14 cellular contexts compared by ENCODE assay signal in the genomic region with DNA sequence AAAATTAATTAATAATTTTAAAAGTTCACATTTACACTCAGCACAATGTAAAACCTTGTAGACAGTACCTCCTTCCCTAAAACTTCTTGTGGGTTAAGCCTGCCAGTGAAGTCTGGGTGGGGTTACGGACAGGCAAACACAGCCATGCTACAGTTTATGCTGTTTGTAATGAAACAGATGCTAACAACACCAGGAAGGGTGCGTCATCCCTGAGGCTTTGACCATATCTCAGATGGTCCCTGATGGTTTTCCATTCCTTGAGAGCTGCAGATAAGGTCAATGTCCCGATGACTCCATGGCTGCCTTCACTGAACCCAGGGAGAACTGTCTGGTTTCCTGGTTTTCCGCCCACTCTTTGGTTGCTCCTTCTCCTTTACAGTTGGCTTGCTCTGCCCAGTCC. TPM values are rescaled to one million over a fixed set of nuclear protein-coding genes. Genes with fewer than 3 reads are reported as not detected.
"Had no signal": no experiment of that assay in that cellular context is flagged by ENCODE, and none has a peak within 500 bp of the region (broad histone marks: within the 10 kb centered on the region; RNA-seq: fewer than 3 reads in every experiment).

No MANE protein-coding gene starts in this region.

- FAIRE-seq: endothelial cell of umbilical vein had no signal

- H3K27me3 ChIP-seq: breast epithelium, hepatocyte, right atrium auricular region, thyroid gland had no signal

- H3K4me3 Mint-ChIP-seq: activated CD4-positive, alpha-beta memory T cell treated with anti-CD3 and anti-CD28 coated beads, Interleukin-2, amount 10 ng/mL, durations not matched to agents 7 days and 5 days; activated naive CD8-positive, alpha-beta T cell treated with anti-CD3 and anti-CD28 coated beads for 36 hours; activated T-cell treated with anti-CD3 and anti-CD28 coated beads, Interleukin-2, amount 50 U/mL, for 72 hours; T-helper 2 cell treated with Interferon-gamma antibody and Interleukin-4, amounts not matched to agents 5 μg/mL and 100 μg/mL, for 36 hours had no signal

- H3K9me3 Mint-ChIP-seq: activated T-cell treated with anti-CD3 and anti-CD28 coated beads, Interleukin-2, amount 50 U/mL, for 72 hours; T-helper 2 cell treated with Interferon-gamma antibody and Interleukin-4, amounts not matched to agents 5 μg/mL and 100 μg/mL, for 36 hours had no signal

- H3K4me3 ChIP-seq: breast epithelium, hepatocyte, right atrium auricular region, skin epidermis, thyroid gland had no signal

- ATAC-seq: activated T-cell treated with anti-CD3 and anti-CD28 coated beads, Interleukin-2, amount 50 U/mL, for 72 hours had no signal

- H3K36me3 Mint-ChIP-seq: activated naive CD8-positive, alpha-beta T cell treated with anti-CD3 and anti-CD28 coated beads for 36 hours had no signal

- H3K27ac Mint-ChIP-seq: activated CD4-positive, alpha-beta memory T cell treated with anti-CD3 and anti-CD28 coated beads, Interleukin-2, amount 10 ng/mL, durations not matched to agents 7 days and 5 days; activated naive CD8-positive, alpha-beta T cell treated with anti-CD3 and anti-CD28 coated beads for 36 hours; activated T-cell treated with anti-CD3 and anti-CD28 coated beads, Interleukin-2, amount 50 U/mL, for 72 hours; T-helper 2 cell treated with Interferon-gamma antibody and Interleukin-4, amounts not matched to agents 5 μg/mL and 100 μg/mL, for 36 hours had no signal

- H3K36me3 ChIP-seq: breast epithelium, right atrium auricular region, thyroid gland had no signal

- H3K27me3 Mint-ChIP-seq: activated CD4-positive, alpha-beta memory T cell treated with anti-CD3 and anti-CD28 coated beads, Interleukin-2, amount 10 ng/mL, durations not matched to agents 7 days and 5 days had no signal

- DNase-seq: activated CD4-positive, alpha-beta memory T cell treated with anti-CD3 and anti-CD28 coated beads, Interleukin-2, amount 10 ng/mL, durations not matched to agents 7 days and 5 days; activated CD4-positive, alpha-beta T cell treated with anti-CD3 and anti-CD28 coated beads for 1 hour; activated gamma-delta T cell treated with Interleukin-2 at 50 U/mL for 16 hours; activated naive CD8-positive, alpha-beta T cell treated with anti-CD3 and anti-CD28 coated beads for 36 hours; activated T-cell treated with anti-CD3 and anti-CD28 coated beads, Interleukin-2, amount 50 U/mL, for 72 hours; anterior cingulate cortex; kidney glomerular epithelial cell; thyroid gland had no signal

RNA-seq across cellular contexts. Expression of gene GAS7, which starts 29.1 kb away (rescaled TPM):
- total RNA-seq: endothelial cell of umbilical vein had no signal
